8 cellular contexts compared by ENCODE assay signal in genomic region chr10:132536241-132536963, GRCh38. TPM values are rescaled to one million over a fixed set of nuclear protein-coding genes. Genes with fewer than 3 reads are reported as not detected.
DNase-seq lines count a peak whose midpoint lies in the region; ATAC-seq and TF ChIP-seq lines count a peak whose summit lies in the region.

No MANE protein-coding gene starts in this region.

- H3K27ac ChIP-seq in lung (ENCODE audit: low read depth in 1 of 2, low read length in 1 of 2): peak overlapping the region; percentile 92 to 93
- peak overlapping the region; percentile 90 to 95 (median 92) for H3K27ac ChIP-seq in tibial nerve

- H3K27me3 ChIP-seq in MG63 (no peaks in the 10 kb centered on the region), lung (ENCODE audit: control insufficient read depth, insufficient read depth) (no peaks in the 10 kb centered on the region), tibial nerve (no peaks in the 10 kb centered on the region)

- H3K36me3 Mint-ChIP-seq in activated naive CD4-positive, alpha-beta T cell treated with anti-CD3 and anti-CD28 coated beads, Interleukin-2, amount 50 U/mL, for 24 hours: peaks cover 9% of the 10 kb centered on the region

- DNase-seq in activated naive CD4-positive, alpha-beta T cell (lab: John Stamatoyannopoulos, UW): no peak
- DNase-seq in MG63 (no peak), cerebellar cortex (ENCODE audit: low spot score) (peak; percentile 64), lung (ENCODE audit: low spot score) (no peak), tibial nerve (ENCODE audit: low spot score in 2 of 2) (peak in 1 of 2 donors; percentile 5), inferior parietal cortex (ENCODE audit: extremely low spot score) (no peak), hippocampal formation (lab: John Stamatoyannopoulos, UW) (no peak)

- H3K9me3 ChIP-seq in MG63 (peaks cover 3% of the 10 kb centered on the region), lung (ENCODE audit: control insufficient read depth in 2 of 2, insufficient read depth in 1 of 2, low read length in 1 of 2) (no peaks in the 10 kb centered on the region), tibial nerve (peaks cover 0 to 6% (median 0%) of the 10 kb centered on the region in 4 donors)

- H3K4me1 ChIP-seq in lung (ENCODE audit: control insufficient read depth in 2 of 2, insufficient read depth in 2 of 2, low read length in 2 of 2) (peaks cover 4 to 31% of the 10 kb centered on the region in 2 donors), tibial nerve (peaks cover 0 to 59% (median 36%) of the 10 kb centered on the region in 4 donors)

- H3K4me3 Mint-ChIP-seq in activated naive CD4-positive, alpha-beta T cell treated with anti-CD3 and anti-CD28 coated beads, Interleukin-2, amount 50 U/mL, for 24 hours: peak overlapping the region; percentile 74

- TF ChIP-seq CTCF in lung (IDR thresholded peaks at IDR 0.05; ENCODE audit: control extremely low read depth, extremely low read depth) (no peak), tibial nerve (IDR thresholded peaks at IDR 0.05) (no peak)

- TF ChIP-seq EP300 in tibial nerve (IDR thresholded peaks at IDR 0.05): no peak

- H3K27ac Mint-ChIP-seq in activated naive CD4-positive, alpha-beta T cell treated with anti-CD3 and anti-CD28 coated beads, Interleukin-2, amount 50 U/mL, for 24 hours: no peak overlapping the region

- H3K4me1 Mint-ChIP-seq in activated naive CD4-positive, alpha-beta T cell treated with anti-CD3 and anti-CD28 coated beads, Interleukin-2, amount 50 U/mL, for 24 hours: peaks cover 37% of the 10 kb centered on the region

- peaks cover 5% of the 10 kb centered on the region for H3K9me3 Mint-ChIP-seq in activated naive CD4-positive, alpha-beta T cell treated with anti-CD3 and anti-CD28 coated beads, Interleukin-2, amount 50 U/mL, for 24 hours

- H3K4me3 ChIP-seq in MG63 (peak overlapping the region; percentile 68), lung (peak overlapping the region; percentile 67), tibial nerve (peak overlapping the region; percentile 78 to 95 (median 81))

- H3K27me3 Mint-ChIP-seq in activated naive CD4-positive, alpha-beta T cell treated with anti-CD3 and anti-CD28 coated beads, Interleukin-2, amount 50 U/mL, for 24 hours: peaks cover 4% of the 10 kb centered on the region

- ATAC-seq in lung (ENCODE audit: insufficient read depth, low FRiP score): no peak

- H3K36me3 ChIP-seq in MG63 (peaks cover 2% of the 10 kb centered on the region; the same call in 1 of the 2 replicates), lung (ENCODE audit: control insufficient read depth in 2 of 2, insufficient read depth in 2 of 2, low read length in 2 of 2) (no peaks in the 10 kb centered on the region), tibial nerve (peaks cover 0 to 3% (median 0%) of the 10 kb centered on the region in 3 donors)

- 28 to 34% methylated on average over 30 of the region's 30 CpGs for WGBS in lung, 2 donors
- WGBS in tibial nerve, 2 donors: 31 to 37% methylated on average over 23 to 30 of the region's 30 CpGs

- no peak for TF ChIP-seq POLR2A in tibial nerve (IDR thresholded peaks at IDR 0.05)

RNA-seq across cellular contexts. Expression of gene INPP5A, which starts 1.2 kb away (rescaled TPM):
- 7.6 and 17.6 TPM in 2 replicates for total RNA-seq in MG63 (2014; rRNA removed; shearing (Covaris generic); ENCODE audit: low replicate concordance)
- total RNA-seq in lung (10 to 100 TPM; 37.0 to 39.9 TPM), tibial nerve (100 to 1,000 TPM in 1 of 4 donors, 10 to 100 TPM in 3; 73.8 to 101 (median 86.2) TPM)
- 10 to 100 TPM; 12.4 to 19.3 TPM for polyA plus RNA-seq in lung
